In the genomic region with DNA sequence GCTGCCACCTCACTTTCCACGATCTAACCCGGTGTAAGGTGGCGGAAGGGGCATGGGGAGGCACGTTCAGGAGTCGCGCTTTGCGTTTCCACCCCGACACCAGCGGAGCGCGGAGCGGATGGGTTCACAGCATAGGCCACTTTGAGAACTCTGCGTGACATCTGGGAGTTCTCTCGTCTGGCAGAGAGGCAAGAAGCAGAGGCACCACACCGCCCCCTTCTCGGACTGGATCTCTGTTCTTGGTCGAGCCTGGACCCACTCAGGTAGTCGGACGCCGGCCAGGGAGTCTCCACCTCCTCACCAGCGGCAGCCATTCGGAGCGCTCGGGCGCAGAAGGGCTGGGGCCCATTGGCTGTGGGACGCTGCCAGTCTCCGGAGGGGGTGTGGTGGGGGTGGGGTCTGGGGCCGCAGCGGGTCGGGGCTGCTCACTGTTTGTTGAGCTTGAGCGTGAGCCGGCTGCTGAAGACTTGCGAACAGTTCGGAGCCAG, we compare ENCODE assay signal across 8 cellular contexts. TPM values are rescaled to one million over a fixed set of nuclear protein-coding genes. Genes with fewer than 3 reads are reported as not detected.
DNase-seq lines count a peak whose midpoint lies in the region; ATAC-seq and TF ChIP-seq lines count a peak whose summit lies in the region.

Gene DACH2, plus strand, starts transcription at position 428 of the 488 bp plus-strand sequence.

- no peaks in the 10 kb centered on the region for H3K36me3 ChIP-seq in cardiac muscle cell

- TF ChIP-seq CTCF in cardiac muscle cell (IDR thresholded peaks at IDR 0.05; ENCODE audit: low read depth, low read length) (no peak), type B pancreatic cell (conservative IDR thresholded peaks at IDR 0.05) (no peak)

- H3K36me3 Mint-ChIP-seq in activated naive CD8-positive, alpha-beta T cell treated with anti-CD3 and anti-CD28 coated beads for 36 hours: no peaks in the 10 kb centered on the region
- H3K36me3 Mint-ChIP-seq in type B pancreatic cell: no peaks in the 10 kb centered on the region

- H3K9me3 Mint-ChIP-seq in activated naive CD8-positive, alpha-beta T cell treated with anti-CD3 and anti-CD28 coated beads for 36 hours: no peaks in the 10 kb centered on the region
- no peaks in the 10 kb centered on the region for H3K9me3 Mint-ChIP-seq in type B pancreatic cell

- peak within 1 kb of the TSS; percentile 75 for H3K4me3 Mint-ChIP-seq in activated naive CD8-positive, alpha-beta T cell treated with anti-CD3 and anti-CD28 coated beads for 36 hours
- H3K4me3 Mint-ChIP-seq in type B pancreatic cell: peak within 1 kb of the TSS; percentile 94

- ATAC-seq in GM18520 (IDR thresholded peaks at IDR 0.05; ENCODE audit: unreplicated experiment) (peak; percentile 99), HG02938 (IDR thresholded peaks at IDR 0.05; ENCODE audit: unreplicated experiment) (peak; percentile 98)

- H3K27ac ChIP-seq in cardiac muscle cell: no peak within 1 kb of the TSS

- peaks cover 42% of the 10 kb centered on the region for H3K27me3 Mint-ChIP-seq in activated naive CD8-positive, alpha-beta T cell treated with anti-CD3 and anti-CD28 coated beads for 36 hours
- H3K27me3 Mint-ChIP-seq in type B pancreatic cell: peaks cover 58% of the 10 kb centered on the region

- H3K27ac Mint-ChIP-seq in activated naive CD8-positive, alpha-beta T cell treated with anti-CD3 and anti-CD28 coated beads for 36 hours: no peak within 1 kb of the TSS
- peak within 1 kb of the TSS; percentile 62 for H3K27ac Mint-ChIP-seq in type B pancreatic cell

- peaks cover 28% of the 10 kb centered on the region for H3K27me3 ChIP-seq in cardiac muscle cell

- no peaks in the 10 kb centered on the region for H3K9me3 ChIP-seq in cardiac muscle cell (ENCODE audit: low read depth)

- peaks cover 7% of the 10 kb centered on the region for H3K4me1 Mint-ChIP-seq in activated naive CD8-positive, alpha-beta T cell treated with anti-CD3 and anti-CD28 coated beads for 36 hours
- peaks cover 9% of the 10 kb centered on the region for H3K4me1 Mint-ChIP-seq in type B pancreatic cell (ENCODE audit: unreplicated experiment)

- DNase-seq in NCI-H69 (lab: John Stamatoyannopoulos, UW) (peak; percentile 94), cardiac muscle cell (ENCODE audit: low read depth in 1 of 2, low spot score in 1 of 2) (peak; percentile 64 to 90), occipital lobe (lab: John Stamatoyannopoulos, UW) (peak; percentile 56), type B pancreatic cell (ENCODE audit: extremely low spot score, unreplicated experiment) (peak; percentile 93), amniotic stem cell (lab: John Stamatoyannopoulos, UW) (no peak)
- DNase-seq in activated naive CD8-positive, alpha-beta T cell treated with anti-CD3 and anti-CD28 coated beads for 36 hours: peak; percentile 50

- H3K4me1 ChIP-seq in cardiac muscle cell (ENCODE audit: low read depth): no peaks in the 10 kb centered on the region

- H3K4me3 ChIP-seq in cardiac muscle cell: peak within 1 kb of the TSS; percentile 42

RNA-seq across cellular contexts. Expression of gene DACH2, which starts in this region (rescaled TPM):
- total RNA-seq in activated naive CD8-positive, alpha-beta T cell treated with anti-CD3 and anti-CD28 coated beads for 36 hours: not detected
- total RNA-seq in cardiac muscle cell: 0.32 and 0.69 TPM in 2 replicates
- polyA plus RNA-seq in cardiac muscle cell: 0.65 TPM in 1 of 2 replicates, not detected in the other
- total RNA-seq in occipital lobe: 6.4 TPM
- 4.2 and 12.8 TPM in 2 replicates for total RNA-seq in type B pancreatic cell (ENCODE audit: low replicate concordance)

Comparison
In these comparisons a context has a peak if more than half of its experiments do, and no peak if none do; other contexts are left out.
1. Peak in DNase-seq in activated naive CD8-positive, alpha-beta T cell treated with anti-CD3 and anti-CD28 coated beads for 36 hours; RNA of the gene not detected or under 1 TPM.
2. Peak in DNase-seq and H3K4me3 ChIP-seq in cardiac muscle cell; RNA of the gene not detected or under 1 TPM.